Comparison of ENCODE assay signal across 1 cellular context in the genomic region with DNA sequence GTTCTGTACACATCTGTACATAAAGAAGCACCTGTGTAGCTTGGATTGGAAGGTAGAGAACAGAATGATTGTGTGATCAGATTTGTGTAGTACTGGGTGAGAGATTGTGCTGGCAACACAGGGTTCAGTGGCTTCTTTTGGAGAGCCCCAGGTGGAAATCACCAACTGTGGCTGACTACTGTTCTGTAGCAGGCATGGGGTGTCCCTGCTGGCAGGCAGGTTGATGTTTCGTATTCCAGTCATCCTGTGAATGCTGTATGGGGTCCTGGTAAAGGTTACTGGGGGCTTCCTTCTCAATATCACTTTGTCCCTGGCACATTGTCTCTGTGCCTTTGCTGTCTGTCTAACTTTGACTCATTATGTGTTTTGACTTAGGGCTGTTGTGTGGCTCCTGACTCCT.
TF ChIP-seq lines count a peak whose summit lies in the region.

No MANE protein-coding gene starts in this region.

TF ChIP-seq in GM12878, 131 proteins besides CTCF, POLR2A, EP300 and RAD21:
- TF ChIP-seq EED (IDR thresholded peaks at IDR 0.05; ENCODE audit: low read depth) = peak; percentile 79
- peak; percentile 42 for TF ChIP-seq IKZF1 (conservative IDR thresholded peaks at IDR 0.05)
- TF ChIP-seq STAT3 (IDR thresholded peaks at IDR 0.05; ENCODE audit: low read depth, low read length) = no peak
- no peak for TF ChIP-seq SPI1 (IDR thresholded peaks at IDR 0.05; ENCODE audit: borderline replicate concordance, insufficient read depth, low read depth, low read length)
- TF ChIP-seq GATAD2B (conservative IDR thresholded peaks at IDR 0.05; ENCODE audit: low read depth) = no peak
- 0 out of 2 replicates have a peak, but pooled peaks have one; percentile 51 for TF ChIP-seq IRF4 (IDR thresholded peaks at IDR 0.05; ENCODE audit: low read depth, low read length)
- TF ChIP-seq, protein P1, sequence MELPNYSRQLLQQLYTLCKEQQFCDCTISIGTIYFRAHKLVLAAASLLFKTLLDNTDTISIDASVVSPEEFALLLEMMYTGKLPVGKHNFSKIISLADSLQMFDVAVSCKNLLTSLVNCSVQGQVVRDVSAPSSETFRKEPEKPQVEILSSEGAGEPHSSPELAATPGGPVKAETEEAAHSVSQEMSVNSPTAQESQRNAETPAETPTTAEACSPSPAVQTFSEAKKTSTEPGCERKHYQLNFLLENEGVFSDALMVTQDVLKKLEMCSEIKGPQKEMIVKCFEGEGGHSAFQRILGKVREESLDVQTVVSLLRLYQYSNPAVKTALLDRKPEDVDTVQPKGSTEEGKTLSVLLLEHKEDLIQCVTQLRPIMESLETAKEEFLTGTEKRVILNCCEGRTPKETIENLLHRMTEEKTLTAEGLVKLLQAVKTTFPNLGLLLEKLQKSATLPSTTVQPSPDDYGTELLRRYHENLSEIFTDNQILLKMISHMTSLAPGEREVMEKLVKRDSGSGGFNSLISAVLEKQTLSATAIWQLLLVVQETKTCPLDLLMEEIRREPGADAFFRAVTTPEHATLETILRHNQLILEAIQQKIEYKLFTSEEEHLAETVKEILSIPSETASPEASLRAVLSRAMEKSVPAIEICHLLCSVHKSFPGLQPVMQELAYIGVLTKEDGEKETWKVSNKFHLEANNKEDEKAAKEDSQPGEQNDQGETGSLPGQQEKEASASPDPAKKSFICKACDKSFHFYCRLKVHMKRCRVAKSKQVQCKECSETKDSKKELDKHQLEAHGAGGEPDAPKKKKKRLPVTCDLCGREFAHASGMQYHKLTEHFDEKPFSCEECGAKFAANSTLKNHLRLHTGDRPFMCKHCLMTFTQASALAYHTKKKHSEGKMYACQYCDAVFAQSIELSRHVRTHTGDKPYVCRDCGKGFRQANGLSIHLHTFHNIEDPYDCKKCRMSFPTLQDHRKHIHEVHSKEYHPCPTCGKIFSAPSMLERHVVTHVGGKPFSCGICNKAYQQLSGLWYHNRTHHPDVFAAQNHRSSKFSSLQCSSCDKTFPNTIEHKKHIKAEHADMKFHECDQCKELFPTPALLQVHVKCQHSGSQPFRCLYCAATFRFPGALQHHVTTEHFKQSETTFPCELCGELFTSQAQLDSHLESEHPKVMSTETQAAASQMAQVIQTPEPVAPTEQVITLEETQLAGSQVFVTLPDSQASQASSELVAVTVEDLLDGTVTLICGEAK (IDR thresholded peaks at IDR 0.05; ENCODE audit: borderline replicate concordance) = no peak
- peak; percentile 74 for TF ChIP-seq RELA (IDR thresholded peaks at IDR 0.05; ENCODE audit: borderline replicate concordance, partially characterized antibody)
- TF ChIP-seq SREBF2 (IDR thresholded peaks at IDR 0.05; ENCODE audit: low read length) = no peak
- no peak for TF ChIP-seq HDAC6 (IDR thresholded peaks at IDR 0.05; ENCODE audit: unreplicated experiment)
- TF ChIP-seq NBN (IDR thresholded peaks at IDR 0.05) = no peak
- TF ChIP-seq FOXK2 (IDR thresholded peaks at IDR 0.05) = no peak
- TF ChIP-seq JUND (IDR thresholded peaks at IDR 0.05; ENCODE audit: low read depth, low read length) = no peak
- TF ChIP-seq, protein P2, sequence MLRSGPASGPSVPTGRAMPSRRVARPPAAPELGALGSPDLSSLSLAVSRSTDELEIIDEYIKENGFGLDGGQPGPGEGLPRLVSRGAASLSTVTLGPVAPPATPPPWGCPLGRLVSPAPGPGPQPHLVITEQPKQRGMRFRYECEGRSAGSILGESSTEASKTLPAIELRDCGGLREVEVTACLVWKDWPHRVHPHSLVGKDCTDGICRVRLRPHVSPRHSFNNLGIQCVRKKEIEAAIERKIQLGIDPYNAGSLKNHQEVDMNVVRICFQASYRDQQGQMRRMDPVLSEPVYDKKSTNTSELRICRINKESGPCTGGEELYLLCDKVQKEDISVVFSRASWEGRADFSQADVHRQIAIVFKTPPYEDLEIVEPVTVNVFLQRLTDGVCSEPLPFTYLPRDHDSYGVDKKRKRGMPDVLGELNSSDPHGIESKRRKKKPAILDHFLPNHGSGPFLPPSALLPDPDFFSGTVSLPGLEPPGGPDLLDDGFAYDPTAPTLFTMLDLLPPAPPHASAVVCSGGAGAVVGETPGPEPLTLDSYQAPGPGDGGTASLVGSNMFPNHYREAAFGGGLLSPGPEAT (IDR thresholded peaks at IDR 0.05; ENCODE audit: low read depth) = peak; percentile 41; the same call in 1 of the 2 replicates
- TF ChIP-seq TCF3 (IDR thresholded peaks at IDR 0.05; ENCODE audit: borderline replicate concordance, insufficient read depth, low read depth, low read length) = no peak
- no peak for TF ChIP-seq CHD1 (IDR thresholded peaks at IDR 0.05; ENCODE audit: low read depth, low read length)
- peak; percentile 63 for TF ChIP-seq JUNB (IDR thresholded peaks at IDR 0.05)
- TF ChIP-seq POU2F2 (IDR thresholded peaks at IDR 0.05; ENCODE audit: borderline replicate concordance, low read depth, low read length) = no peak
- 0 out of 2 replicates have a peak, but pooled peaks have one; percentile 39 for TF ChIP-seq MTA3 (IDR thresholded peaks at IDR 0.05; ENCODE audit: borderline replicate concordance, low read length)
- no peak for TF ChIP-seq NR2C1 (IDR thresholded peaks at IDR 0.05)
- no peak for TF ChIP-seq SP1 (IDR thresholded peaks at IDR 0.05; ENCODE audit: low read depth, low read length)
